ENCODE assay signal across 33 cellular contexts in genomic region chr3:69605849-69606248, GRCh38.
A peak's percentile ranks its signal among the peaks of the same experiment; 100 is the strongest.
DNase-seq lines count a peak whose midpoint lies in the region; TF ChIP-seq lines count a peak whose summit lies in the region.
"Had no signal": no experiment of that assay in that cellular context is flagged by ENCODE, and none has a peak within 500 bp of the region (broad histone marks: within the 10 kb centered on the region; RNA-seq: fewer than 3 reads in every experiment).

No MANE protein-coding gene starts in this region.

- WGBS in lower leg skin, 2 donors, result 83 to 85% methylated on average over 4 of the region's 4 CpGs

- H4K20me1 ChIP-seq in neural cell (ENCODE audit: insufficient read depth) (no peaks in the 10 kb centered on the region), neural progenitor cell (ENCODE audit: low read depth) (no peaks in the 10 kb centered on the region)
- H4K20me1 ChIP-seq: BLaER1; BLaER1 treated with 17β-estradiol and CSF1 and Interleukin-3, amounts not matched to agents 10 nM and 100 nM had no signal

- H3K9me3 ChIP-seq in neural cell (ENCODE audit: low read length) (no peaks in the 10 kb centered on the region), neural progenitor cell (ENCODE audit: low read depth) (peaks cover 4% of the 10 kb centered on the region)
- H3K9me3 ChIP-seq: A549, BE2C, Caco-2 had no signal

- no peak overlapping the region for H2AFZ ChIP-seq in neural cell (ENCODE audit: low read depth, low read length)
- no peak overlapping the region for H2AFZ ChIP-seq in neural progenitor cell (replicated peaks)

- H3K9me3 Mint-ChIP-seq in neural progenitor cell, result peaks cover 19% of the 10 kb centered on the region

- H3K27me3 ChIP-seq in neural cell (ENCODE audit: insufficient read depth, low read depth, low read length) (peaks cover 17% of the 10 kb centered on the region), neural progenitor cell (no peaks in the 10 kb centered on the region)
- H3K27me3 ChIP-seq: BE2C; BLaER1; BLaER1 treated with 17β-estradiol and CSF1 and Interleukin-3, amounts not matched to agents 10 nM and 100 nM had no signal

- peaks cover 4% of the 10 kb centered on the region for H3K4me1 Mint-ChIP-seq in neural progenitor cell
- H3K4me1 Mint-ChIP-seq: B cell; CD4-positive, alpha-beta memory T cell; CD4-positive, CD25-positive, alpha-beta regulatory T cell; CD8-positive, alpha-beta memory T cell had no signal

- DNase-seq in NCI-H1417 (lab: John Stamatoyannopoulos, UW) (peak in 2 of 3 experiments; percentile 22 to 69), NCI-H1417 treated with DMSO at 0.1 percent for 48 hours (lab: John Stamatoyannopoulos, UW) (peak; percentile 9), lower leg skin (ENCODE audit: low spot score in 2 of 2) (no peak), neural progenitor cell (ENCODE audit: low spot score) (no peak), posterior cingulate gyrus (no peak)
- DNase-seq: 8988T; ACHN; AML-193; BE2C; C1 segment of cervical spinal cord; Caco-2; Calu3; CD4-positive, alpha-beta memory T cell; CD4-positive, alpha-beta T cell; CD4-positive, CD25-positive, alpha-beta regulatory T cell; CD8-positive, alpha-beta memory T cell; CD8-positive, alpha-beta T cell; COR-L47; DMS 273 treated with DMSO at 0.1 percent for 48 hours; DMS153; DMS53; DMS79; DMS79 treated with DMSO at 0.1 percent for 48 hours; DND-41; EL had no signal

- peak; percentile 78 for TF ChIP-seq EP300 in neural cell (conservative IDR thresholded peaks at IDR 0.05; ENCODE audit: poor library complexity, severe bottlenecking)

- no peak overlapping the region for H3K4me3 Mint-ChIP-seq in neural progenitor cell
- H3K4me3 Mint-ChIP-seq: B cell; CD14-positive monocyte; CD4-positive, alpha-beta memory T cell; CD4-positive, alpha-beta T cell; CD8-positive, alpha-beta memory T cell; CD8-positive, alpha-beta T cell had no signal

- TF ChIP-seq RAD21 in neural cell (conservative IDR thresholded peaks at IDR 0.05), result no peak

- H3K4me1 ChIP-seq in neural progenitor cell, result no peaks in the 10 kb centered on the region
- H3K4me1 ChIP-seq: A549; BE2C; BLaER1; BLaER1 treated with 17β-estradiol and CSF1 and Interleukin-3, amounts not matched to agents 10 nM and 100 nM; Caco-2 had no signal

- no peak for TF ChIP-seq CTCF in neural cell (IDR thresholded peaks at IDR 0.05; ENCODE audit: poor library complexity, severe bottlenecking)
- no peak for TF ChIP-seq CTCF in lower leg skin (IDR thresholded peaks at IDR 0.05)
- no peak for TF ChIP-seq CTCF in neural progenitor cell (IDR thresholded peaks at IDR 0.05)

- H3K9me2 ChIP-seq in neural cell (ENCODE audit: insufficient read depth, low read length), result no peaks in the 10 kb centered on the region

- H3K27ac ChIP-seq in neural cell (ENCODE audit: low read length) (no peak overlapping the region), neural progenitor cell (no peak overlapping the region)
- H3K27ac ChIP-seq: 22Rv1; A549; BLaER1; BLaER1 treated with 17β-estradiol and CSF1 and Interleukin-3, amounts not matched to agents 10 nM and 100 nM; C4-2B had no signal

- H3K4me3 ChIP-seq in neural cell (ENCODE audit: low read length) (no peak overlapping the region), lower leg skin (ENCODE audit: low read depth, poor library complexity, severe bottlenecking) (no peak overlapping the region), neural progenitor cell (no peak overlapping the region)
- H3K4me3 ChIP-seq: A549; BLaER1; BLaER1 treated with 17β-estradiol and CSF1 and Interleukin-3, amounts not matched to agents 10 nM and 100 nM had no signal

- H3K9ac ChIP-seq in neural cell (ENCODE audit: low read length) (no peak overlapping the region), neural progenitor cell (no peak overlapping the region)
- H3K9ac ChIP-seq: BLaER1; BLaER1 treated with 17β-estradiol and CSF1 and Interleukin-3, amounts not matched to agents 10 nM and 100 nM had no signal

- no peaks in the 10 kb centered on the region for H3K79me2 ChIP-seq in neural cell (replicated peaks; ENCODE audit: insufficient read depth, low read length)
- H3K79me2 ChIP-seq in neural progenitor cell (ENCODE audit: low read depth), result no peaks in the 10 kb centered on the region

- intact Hi-C loops in lower leg skin (cut with DNase I; ENCODE audit: low total_unique reads) (no loop called here), posterior cingulate gyrus (cut with DNase I) (no loop called here)

- peaks cover 29% of the 10 kb centered on the region for H3K27me3 Mint-ChIP-seq in neural progenitor cell (ENCODE audit: insufficient read depth, low read depth)
- H3K27me3 Mint-ChIP-seq: B cell; CD4-positive, CD25-positive, alpha-beta regulatory T cell; CD8-positive, alpha-beta memory T cell had no signal

- no peak for TF ChIP-seq POLR2A in lower leg skin (IDR thresholded peaks at IDR 0.05)

- no peaks in the 10 kb centered on the region for H3F3A ChIP-seq in neural cell (ENCODE audit: insufficient read depth, low read length, poor library complexity, severe bottlenecking)
- no peaks in the 10 kb centered on the region for H3F3A ChIP-seq in neural progenitor cell (ENCODE audit: low read depth)

- H3K4me2 ChIP-seq in neural cell (ENCODE audit: low read length) (no peak overlapping the region), neural progenitor cell (no peak overlapping the region)
- H3K4me2 ChIP-seq: A549; BLaER1; BLaER1 treated with 17β-estradiol and CSF1 and Interleukin-3, amounts not matched to agents 10 nM and 100 nM had no signal

- peaks cover 4% of the 10 kb centered on the region for H3K36me3 Mint-ChIP-seq in neural progenitor cell
- H3K36me3 Mint-ChIP-seq: CD4-positive, alpha-beta memory T cell; CD4-positive, CD25-positive, alpha-beta regulatory T cell; CD8-positive, alpha-beta memory T cell; CD8-positive, alpha-beta T cell had no signal

- no peaks in the 10 kb centered on the region for H3K36me3 ChIP-seq in neural cell (ENCODE audit: insufficient read depth, low read length)
- H3K36me3 ChIP-seq in neural progenitor cell, result no peaks in the 10 kb centered on the region
- H3K36me3 ChIP-seq: BE2C; BLaER1; BLaER1 treated with 17β-estradiol and CSF1 and Interleukin-3, amounts not matched to agents 10 nM and 100 nM had no signal

- no peak overlapping the region for H3K27ac Mint-ChIP-seq in neural progenitor cell
- H3K27ac Mint-ChIP-seq: B cell; CD14-positive monocyte; CD4-positive, alpha-beta memory T cell; CD4-positive, alpha-beta T cell; CD4-positive, CD25-positive, alpha-beta regulatory T cell; CD8-positive, alpha-beta memory T cell; CD8-positive, alpha-beta T cell had no signal

TF ChIP-seq in neural cell, 6 proteins besides CTCF, POLR2A, EP300 and RAD21:
- TF ChIP-seq POLR2AphosphoS5 (IDR thresholded peaks at IDR 0.05) (peak; percentile 81), TAF1 (IDR thresholded peaks at IDR 0.05; ENCODE audit: low read depth) (no peak), REST (IDR thresholded peaks at IDR 0.05; ENCODE audit: borderline replicate concordance) (no peak)

Comparison
In these comparisons a context has a peak if more than half of its experiments do, and no peak if none do; other contexts are left out.
1. DNase-seq: peak in NCI-H1417 (2 of 3) and NCI-H1417 treated with DMSO at 0.1 percent for 48 hours (single experiment); none in lower leg skin (0 of 2), neural progenitor cell (single experiment) and posterior cingulate gyrus (0 of 10).